Comparison of ENCODE assay signal across 14 cellular contexts in the genomic region with DNA sequence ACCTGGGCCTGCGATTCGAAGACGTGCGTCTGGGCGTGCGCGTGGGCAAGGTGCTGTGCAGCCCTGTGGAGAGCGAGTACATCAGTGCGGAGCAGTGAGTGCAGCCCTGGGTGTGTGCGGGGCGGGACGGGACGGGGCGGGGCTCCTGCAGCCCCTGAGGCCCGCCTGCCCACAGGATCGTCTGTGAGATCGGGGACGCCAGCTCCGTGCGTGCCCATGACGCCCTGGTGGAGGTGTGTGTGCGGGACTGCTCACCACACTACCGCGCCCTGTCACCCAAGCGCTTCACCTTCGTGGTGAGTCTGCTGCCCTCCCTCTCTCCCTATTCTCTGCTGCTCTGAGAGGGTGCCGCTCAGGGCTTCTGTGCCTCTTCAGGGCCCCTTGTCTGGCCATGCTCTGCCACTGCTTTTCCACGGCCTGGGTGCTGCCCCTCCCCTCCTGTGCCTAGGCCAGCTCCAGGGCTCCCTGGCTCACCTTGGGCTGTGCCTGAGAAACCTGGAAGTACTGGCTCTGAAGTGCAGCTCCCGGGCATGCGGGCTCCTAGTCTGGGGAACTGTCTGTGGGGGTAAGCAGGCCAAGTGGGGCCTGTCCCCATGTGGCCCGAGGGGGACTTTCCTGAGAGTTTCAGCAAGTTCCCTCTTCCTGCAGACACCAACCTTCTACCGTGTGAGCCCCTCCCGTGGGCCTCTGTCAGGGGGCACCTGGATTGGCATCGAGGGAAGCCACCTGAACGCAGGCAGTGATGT. TPM values are rescaled to one million over a fixed set of nuclear protein-coding genes. Genes with fewer than 3 reads are reported as not detected.
A peak's percentile ranks its signal among the peaks of the same experiment; 100 is the strongest.
DNase-seq lines count a peak whose midpoint lies in the region; ATAC-seq and TF ChIP-seq lines count a peak whose summit lies in the region.
"Had no signal": no experiment of that assay in that cellular context is flagged by ENCODE, and none has a peak within 500 bp of the region (broad histone marks: within the 10 kb centered on the region; RNA-seq: fewer than 3 reads in every experiment).

No MANE protein-coding gene starts in this region.

- H3K9me3 Mint-ChIP-seq in brain: no peaks in the 10 kb centered on the region
- H3K9me3 Mint-ChIP-seq: naive thymus-derived CD8-positive, alpha-beta T cell; stimulated activated naive CD8-positive, alpha-beta T cell treated with anti-CD3 and anti-CD28 coated beads, Interleukin-15, Interleukin-2, amounts not matched to agents 100 ng/mL and 50 ng/mL, for 24 hours; T-helper 1 cell treated with Interleukin-12 subunit alpha and Interleukin-12 subunit beta and Interleukin-4 antibody, amounts not matched to agents 30 μg/mL and 1 μg/mL, for 36 hours had no signal

- H3K27ac Mint-ChIP-seq in brain: peak overlapping the region in 4 of 5 experiments; percentile 48 to 95 (median 82)
- H3K27ac Mint-ChIP-seq: naive thymus-derived CD8-positive, alpha-beta T cell; stimulated activated naive CD8-positive, alpha-beta T cell treated with anti-CD3 and anti-CD28 coated beads, Interleukin-15, Interleukin-2, amounts not matched to agents 100 ng/mL and 50 ng/mL, for 24 hours; T-helper 1 cell treated with Interleukin-12 subunit alpha and Interleukin-12 subunit beta and Interleukin-4 antibody, amounts not matched to agents 30 μg/mL and 1 μg/mL, for 36 hours had no signal

- H3K4me1 Mint-ChIP-seq in brain: peaks cover 39% of the 10 kb centered on the region
- H3K4me1 Mint-ChIP-seq: naive thymus-derived CD8-positive, alpha-beta T cell had no signal

- ATAC-seq in GM19463 (IDR thresholded peaks at IDR 0.05; ENCODE audit: unreplicated experiment) (peak; percentile 53), HG02885 (IDR thresholded peaks at IDR 0.05; ENCODE audit: poor library complexity, unreplicated experiment) (peak; percentile 31), HG02610 (IDR thresholded peaks at IDR 0.05; ENCODE audit: unreplicated experiment) (no peak)
- ATAC-seq: naive thymus-derived CD8-positive, alpha-beta T cell had no signal

- no peak overlapping the region for H3K4me3 Mint-ChIP-seq in brain
- H3K4me3 Mint-ChIP-seq: naive thymus-derived CD8-positive, alpha-beta T cell; stimulated activated naive CD8-positive, alpha-beta T cell treated with anti-CD3 and anti-CD28 coated beads, Interleukin-15, Interleukin-2, amounts not matched to agents 100 ng/mL and 50 ng/mL, for 24 hours; T-helper 1 cell treated with Interleukin-12 subunit alpha and Interleukin-12 subunit beta and Interleukin-4 antibody, amounts not matched to agents 30 μg/mL and 1 μg/mL, for 36 hours had no signal

- H3K36me3 Mint-ChIP-seq in brain: peaks cover 29% of the 10 kb centered on the region

- DNase-seq in GM12865 (ENCODE audit: low read depth) (peak; percentile 55), T-helper 2 cell (no peak), NCI-H2107 treated with DMSO at 0.1 percent for 48 hours (lab: John Stamatoyannopoulos, UW; ENCODE audit: unreplicated experiment) (no peak), NCI-H2081 (lab: John Stamatoyannopoulos, UW) (no peak)
- DNase-seq: DMS 273 treated with DMSO at 0.1 percent for 48 hours; naive thymus-derived CD8-positive, alpha-beta T cell; NCI-H1092 treated with DMSO at 0.1 percent for 48 hours; NCI-H526 treated with DMSO at 0.1 percent for 48 hours had no signal

- TF ChIP-seq CTCF in GM12865 (IDR thresholded peaks at IDR 0.05; ENCODE audit: insufficient read depth, low read depth, low read length, missing control alignments): no peak
- TF ChIP-seq CTCF in brain (conservative IDR thresholded peaks at IDR 0.05): no peak

- no peaks in the 10 kb centered on the region for H3K27me3 Mint-ChIP-seq in brain
- H3K27me3 Mint-ChIP-seq: naive thymus-derived CD8-positive, alpha-beta T cell; stimulated activated naive CD8-positive, alpha-beta T cell treated with anti-CD3 and anti-CD28 coated beads, Interleukin-15, Interleukin-2, amounts not matched to agents 100 ng/mL and 50 ng/mL, for 24 hours had no signal

- no peak overlapping the region for H3K4me3 ChIP-seq in GM12865 (ENCODE audit: low read depth, low read length)

RNA-seq across cellular contexts. Expression of gene PLXNA1, which starts 31.8 kb away (rescaled TPM):
- 22.2 TPM for polyA plus RNA-seq in brain (ENCODE audit: insufficient read depth, low read depth, low replicate concordance)
